Comparison of ENCODE assay signal across 1 cellular context in the genomic region with DNA sequence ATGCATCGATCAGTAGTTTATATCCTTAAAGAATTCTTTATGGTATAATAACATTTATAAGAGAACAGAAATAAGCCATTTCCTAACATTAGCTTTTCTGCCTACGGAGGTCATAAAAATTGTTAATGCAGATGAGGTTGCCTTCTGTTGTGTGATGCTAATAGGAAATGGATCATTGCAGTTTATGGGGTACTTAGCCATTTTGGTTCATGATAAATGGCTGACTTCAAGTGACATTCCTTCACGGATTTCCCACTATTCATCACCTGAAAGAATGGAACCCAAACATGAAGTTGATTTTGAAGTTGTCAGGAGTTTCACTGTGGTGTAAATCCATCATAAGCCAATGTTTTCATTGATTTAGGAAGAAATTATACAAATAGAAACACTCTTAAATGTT.
TF ChIP-seq lines count a peak whose summit lies in the region.

No MANE protein-coding gene starts in this region.

TF ChIP-seq in HCT116, 20 proteins besides CTCF, POLR2A, EP300 and RAD21 (continued from another document):
- TF ChIP-seq, protein P1, sequence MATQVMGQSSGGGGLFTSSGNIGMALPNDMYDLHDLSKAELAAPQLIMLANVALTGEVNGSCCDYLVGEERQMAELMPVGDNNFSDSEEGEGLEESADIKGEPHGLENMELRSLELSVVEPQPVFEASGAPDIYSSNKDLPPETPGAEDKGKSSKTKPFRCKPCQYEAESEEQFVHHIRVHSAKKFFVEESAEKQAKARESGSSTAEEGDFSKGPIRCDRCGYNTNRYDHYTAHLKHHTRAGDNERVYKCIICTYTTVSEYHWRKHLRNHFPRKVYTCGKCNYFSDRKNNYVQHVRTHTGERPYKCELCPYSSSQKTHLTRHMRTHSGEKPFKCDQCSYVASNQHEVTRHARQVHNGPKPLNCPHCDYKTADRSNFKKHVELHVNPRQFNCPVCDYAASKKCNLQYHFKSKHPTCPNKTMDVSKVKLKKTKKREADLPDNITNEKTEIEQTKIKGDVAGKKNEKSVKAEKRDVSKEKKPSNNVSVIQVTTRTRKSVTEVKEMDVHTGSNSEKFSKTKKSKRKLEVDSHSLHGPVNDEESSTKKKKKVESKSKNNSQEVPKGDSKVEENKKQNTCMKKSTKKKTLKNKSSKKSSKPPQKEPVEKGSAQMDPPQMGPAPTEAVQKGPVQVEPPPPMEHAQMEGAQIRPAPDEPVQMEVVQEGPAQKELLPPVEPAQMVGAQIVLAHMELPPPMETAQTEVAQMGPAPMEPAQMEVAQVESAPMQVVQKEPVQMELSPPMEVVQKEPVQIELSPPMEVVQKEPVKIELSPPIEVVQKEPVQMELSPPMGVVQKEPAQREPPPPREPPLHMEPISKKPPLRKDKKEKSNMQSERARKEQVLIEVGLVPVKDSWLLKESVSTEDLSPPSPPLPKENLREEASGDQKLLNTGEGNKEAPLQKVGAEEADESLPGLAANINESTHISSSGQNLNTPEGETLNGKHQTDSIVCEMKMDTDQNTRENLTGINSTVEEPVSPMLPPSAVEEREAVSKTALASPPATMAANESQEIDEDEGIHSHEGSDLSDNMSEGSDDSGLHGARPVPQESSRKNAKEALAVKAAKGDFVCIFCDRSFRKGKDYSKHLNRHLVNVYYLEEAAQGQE (IDR thresholded peaks at IDR 0.05; ENCODE audit: low read depth) = no peak
- TF ChIP-seq EZH2 (IDR thresholded peaks at IDR 0.05) = no peak
- TF ChIP-seq SP1 (IDR thresholded peaks at IDR 0.05; ENCODE audit: low read depth) = no peak
- TF ChIP-seq ZFX (IDR thresholded peaks at IDR 0.05) = no peak
- TF ChIP-seq SIN3A (IDR thresholded peaks at IDR 0.05; ENCODE audit: low read depth) = no peak
- no peak for TF ChIP-seq ZNF274 (IDR thresholded peaks at IDR 0.05; ENCODE audit: low read depth, low read length)
- TF ChIP-seq JUND (IDR thresholded peaks at IDR 0.05) = no peak
- no peak for TF ChIP-seq SRF (IDR thresholded peaks at IDR 0.05; ENCODE audit: low read depth)
- TF ChIP-seq EZH2phosphoT487 (IDR thresholded peaks at IDR 0.05; ENCODE audit: borderline replicate concordance) = no peak
- no peak for TF ChIP-seq TCF7L2 (IDR thresholded peaks at IDR 0.05; ENCODE audit: borderline replicate concordance, extremely low read depth, insufficient read depth, insufficient read length)
